ENCODE assay signal across 12 cellular contexts in genomic region chr14:101839661-101840060, GRCh38.
A peak's percentile ranks its signal among the peaks of the same experiment; 100 is the strongest.
DNase-seq lines count a peak whose midpoint lies in the region; ATAC-seq and TF ChIP-seq lines count a peak whose summit lies in the region.
"Had no signal": no experiment of that assay in that cellular context is flagged by ENCODE, and none has a peak within 500 bp of the region (broad histone marks: within the 10 kb centered on the region; RNA-seq: fewer than 3 reads in every experiment).

No MANE protein-coding gene starts in this region.

- peaks cover 26% of the 10 kb centered on the region for H3K36me3 ChIP-seq in neutrophil

- H3K4me3 ChIP-seq in neutrophil (ENCODE audit: low read depth in 1 of 2, low read length in 1 of 2): no peak overlapping the region
- H3K4me3 ChIP-seq: A549 had no signal

- peak overlapping the region; percentile 54 for H3K4me3 Mint-ChIP-seq in activated CD4-positive, alpha-beta T cell treated with anti-CD3 and anti-CD28 coated beads, Interleukin-2, amount 10 ng/mL, durations not matched to agents 24 days and 14 days
- H3K4me3 Mint-ChIP-seq in HFFc6: no peak overlapping the region
- no peak overlapping the region for H3K4me3 Mint-ChIP-seq in activated naive CD8-positive, alpha-beta T cell treated with anti-CD3 and anti-CD28 coated beads for 36 hours

- ATAC-seq in HG02588 (IDR thresholded peaks at IDR 0.05; ENCODE audit: unreplicated experiment) (no peak), HG02852 (IDR thresholded peaks at IDR 0.05; ENCODE audit: unreplicated experiment) (no peak)
- ATAC-seq: A549 had no signal

- peaks cover 31% of the 10 kb centered on the region for H3K36me3 Mint-ChIP-seq in activated CD4-positive, alpha-beta T cell treated with anti-CD3 and anti-CD28 coated beads, Interleukin-2, amount 10 ng/mL, durations not matched to agents 24 days and 14 days (ENCODE audit: low read depth)
- H3K36me3 Mint-ChIP-seq in HFFc6 (ENCODE audit: low read depth): no peaks in the 10 kb centered on the region
- H3K36me3 Mint-ChIP-seq in activated naive CD8-positive, alpha-beta T cell treated with anti-CD3 and anti-CD28 coated beads for 36 hours: peaks cover 23% of the 10 kb centered on the region

- no peaks in the 10 kb centered on the region for H3K9me3 ChIP-seq in neutrophil
- H3K9me3 ChIP-seq: A549 had no signal

- no peaks in the 10 kb centered on the region for H3K27me3 Mint-ChIP-seq in activated CD4-positive, alpha-beta T cell treated with anti-CD3 and anti-CD28 coated beads, Interleukin-2, amount 10 ng/mL, durations not matched to agents 24 days and 14 days
- no peaks in the 10 kb centered on the region; the same call in 1 of the 2 replicates for H3K27me3 Mint-ChIP-seq in HFFc6 (ENCODE audit: insufficient read depth)
- no peaks in the 10 kb centered on the region for H3K27me3 Mint-ChIP-seq in activated naive CD8-positive, alpha-beta T cell treated with anti-CD3 and anti-CD28 coated beads for 36 hours

- intact Hi-C loops in activated CD4-positive, alpha-beta T cell treated with anti-CD3 and anti-CD28 coated beads, Interleukin-2, amount 10 ng/mL, durations not matched to agents 24 days and 14 days (cut with micrococcal nuclease): loop anchor here (1.0 to 5.0 kb wide), 3 partner anchors 10 to 38 kb away; no protein-coding TSS in a partner anchor

- peak overlapping the region; percentile 19 for H3K27ac ChIP-seq in neutrophil
- H3K27ac ChIP-seq: A549 had no signal

- peaks cover 69% of the 10 kb centered on the region for H3K4me1 Mint-ChIP-seq in activated CD4-positive, alpha-beta T cell treated with anti-CD3 and anti-CD28 coated beads, Interleukin-2, amount 10 ng/mL, durations not matched to agents 24 days and 14 days
- H3K4me1 Mint-ChIP-seq in HFFc6 (ENCODE audit: low read depth): peaks cover 30% of the 10 kb centered on the region
- H3K4me1 Mint-ChIP-seq in activated naive CD8-positive, alpha-beta T cell treated with anti-CD3 and anti-CD28 coated beads for 36 hours: peaks cover 81% of the 10 kb centered on the region

- peak overlapping the region; percentile 93 for H3K27ac Mint-ChIP-seq in activated CD4-positive, alpha-beta T cell treated with anti-CD3 and anti-CD28 coated beads, Interleukin-2, amount 10 ng/mL, durations not matched to agents 24 days and 14 days
- H3K27ac Mint-ChIP-seq in HFFc6: peak overlapping the region; percentile 44
- H3K27ac Mint-ChIP-seq in activated naive CD8-positive, alpha-beta T cell treated with anti-CD3 and anti-CD28 coated beads for 36 hours: peak overlapping the region; percentile 85

- no peaks in the 10 kb centered on the region for H3K27me3 ChIP-seq in neutrophil

- TF ChIP-seq CTCF in HFFc6 (IDR thresholded peaks at IDR 0.05): no peak
- TF ChIP-seq CTCF in neutrophil (IDR thresholded peaks at IDR 0.05): no peak

- no peak for DNase-seq in activated CD4-positive, alpha-beta T cell treated with anti-CD3 and anti-CD28 coated beads, Interleukin-2, amount 10 ng/mL, durations not matched to agents 24 days and 14 days
- DNase-seq in activated CD4-positive, alpha-beta T cell treated with anti-CD3 and anti-CD28 coated beads for 48 hours: no peak
- DNase-seq in HFFc6 (no peak), ecto neural progenitor cell (ENCODE audit: low spot score) (no peak)
- DNase-seq in activated naive CD8-positive, alpha-beta T cell treated with anti-CD3 and anti-CD28 coated beads for 36 hours: no peak
- DNase-seq: NCI-H1417; retina; stimulated activated CD4-positive, alpha-beta T cell treated with anti-CD3 and anti-CD28 coated beads, Interleukin-2, amount 100 ng/mL, for 24 hours had no signal

- H3K4me1 ChIP-seq in neutrophil (ENCODE audit: control insufficient read depth in 1 of 2, insufficient read depth in 1 of 2, low read depth in 1 of 2, low read length in 1 of 2): no peaks in the 10 kb centered on the region

- no peaks in the 10 kb centered on the region for H3K9me3 Mint-ChIP-seq in activated CD4-positive, alpha-beta T cell treated with anti-CD3 and anti-CD28 coated beads, Interleukin-2, amount 10 ng/mL, durations not matched to agents 24 days and 14 days
- no peaks in the 10 kb centered on the region for H3K9me3 Mint-ChIP-seq in HFFc6
- no peaks in the 10 kb centered on the region for H3K9me3 Mint-ChIP-seq in activated naive CD8-positive, alpha-beta T cell treated with anti-CD3 and anti-CD28 coated beads for 36 hours
